In the genomic region with DNA sequence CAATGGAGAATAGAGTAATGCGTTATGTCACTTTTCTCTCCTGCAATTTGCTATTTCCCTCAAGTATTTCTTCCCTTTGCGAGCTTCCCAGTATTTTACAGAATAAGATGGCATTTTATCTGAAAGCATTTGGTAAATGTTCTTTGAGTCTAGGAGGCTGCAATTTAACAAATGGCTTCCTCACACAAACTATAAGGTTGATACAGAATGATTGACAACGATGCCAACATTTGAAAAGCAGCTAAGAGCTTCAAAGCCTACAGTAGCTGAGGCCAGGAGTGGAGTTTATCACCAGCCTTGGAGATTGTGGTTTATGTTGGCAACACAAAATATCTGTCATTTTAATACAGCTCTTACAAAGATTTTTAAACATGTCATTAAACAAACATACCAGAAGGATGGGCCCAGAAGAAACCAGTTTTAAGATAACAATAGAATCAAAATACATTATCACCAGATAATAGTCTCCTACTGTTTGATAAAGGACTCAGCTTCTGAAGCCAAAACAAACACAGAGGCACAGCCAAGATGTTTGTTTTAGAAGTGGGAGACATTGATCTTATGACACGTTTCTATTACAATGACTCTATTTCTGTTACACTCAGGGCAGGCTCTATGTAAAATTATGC, we compare ENCODE assay signal across 23 cellular contexts.
A peak's percentile ranks its signal among the peaks of the same experiment; 100 is the strongest.
DNase-seq lines count a peak whose midpoint lies in the region; ATAC-seq and TF ChIP-seq lines count a peak whose summit lies in the region.
"Had no signal": no experiment of that assay in that cellular context is flagged by ENCODE, and none has a peak within 500 bp of the region (broad histone marks: within the 10 kb centered on the region; RNA-seq: fewer than 3 reads in every experiment).

No MANE protein-coding gene starts in this region.

- no peak overlapping the region for H3K27ac Mint-ChIP-seq in glutamatergic neuron (ENCODE audit: unreplicated experiment)
- H3K27ac Mint-ChIP-seq: activated naive CD8-positive, alpha-beta T cell treated with anti-CD3 and anti-CD28 coated beads, Interleukin-2, amount 50 U/mL, for 24 hours; naive thymus-derived CD8-positive, alpha-beta T cell had no signal

- peak overlapping the region; percentile 76 for H3K27ac ChIP-seq in VCaP
- peak overlapping the region; percentile 75 for H3K27ac ChIP-seq in neural cell (ENCODE audit: low read length)
- H3K27ac ChIP-seq: 22Rv1, colonic mucosa, ovary, right lobe of liver, SK-N-MC, upper lobe of left lung, WERI-Rb-1 had no signal

- peak overlapping the region; percentile 14 for H3K9ac ChIP-seq in neural cell (ENCODE audit: low read length)

- no peaks in the 10 kb centered on the region for H3K4me1 Mint-ChIP-seq in glutamatergic neuron (ENCODE audit: low read depth, unreplicated experiment)
- H3K4me1 Mint-ChIP-seq: activated naive CD8-positive, alpha-beta T cell treated with anti-CD3 and anti-CD28 coated beads, Interleukin-2, amount 50 U/mL, for 24 hours; naive thymus-derived CD8-positive, alpha-beta T cell had no signal

- no peak overlapping the region for H3K4me3 Mint-ChIP-seq in glutamatergic neuron (ENCODE audit: unreplicated experiment)
- H3K4me3 Mint-ChIP-seq: activated naive CD8-positive, alpha-beta T cell treated with anti-CD3 and anti-CD28 coated beads, Interleukin-2, amount 50 U/mL, for 24 hours; naive thymus-derived CD8-positive, alpha-beta T cell had no signal

- H3K4me2 ChIP-seq in neural cell (ENCODE audit: low read length): peak overlapping the region; percentile 13

- H3K9me3 Mint-ChIP-seq in glutamatergic neuron (ENCODE audit: unreplicated experiment): no peaks in the 10 kb centered on the region
- H3K9me3 Mint-ChIP-seq: activated naive CD8-positive, alpha-beta T cell treated with anti-CD3 and anti-CD28 coated beads, Interleukin-2, amount 50 U/mL, for 24 hours; naive thymus-derived CD8-positive, alpha-beta T cell had no signal

- TF ChIP-seq EP300 in neural cell (conservative IDR thresholded peaks at IDR 0.05; ENCODE audit: poor library complexity, severe bottlenecking): peak; percentile 89

- peak; percentile 68 for DNase-seq in DMS153 (lab: John Stamatoyannopoulos, UW)
- no peak for DNase-seq in DMS153 treated with DMSO at 0.1 percent for 48 hours (lab: John Stamatoyannopoulos, UW; ENCODE audit: unreplicated experiment)
- peak; percentile 39 for DNase-seq in NCI-H2196 (lab: John Stamatoyannopoulos, UW; ENCODE audit: unreplicated experiment)
- DNase-seq in glutamatergic neuron: no peak
- DNase-seq in SHP77 (lab: John Stamatoyannopoulos, UW): no peak
- DNase-seq: activated CD4-positive, alpha-beta T cell treated with anti-CD3 and anti-CD28 coated beads, Interleukin-2, amount 50 U/mL, for 4 hours; activated effector memory CD4-positive, alpha-beta T cell treated with anti-CD3 and anti-CD28 coated beads, Interleukin-2, amount 50 U/mL, for 16 hours; activated naive CD8-positive, alpha-beta T cell treated with anti-CD3 and anti-CD28 coated beads, Interleukin-2, amount 50 U/mL, for 24 hours; colonic mucosa; naive thymus-derived CD8-positive, alpha-beta T cell; NCI-H446 treated with DMSO at 0.1 percent for 48 hours; ovary; right lobe of liver; stimulated activated CD4-positive, alpha-beta T cell treated with anti-CD3 and anti-CD28 coated beads, Interleukin-15, amount 100 ng/mL, for 24 hours; T-helper 2 cell; upper lobe of left lung; WERI-Rb-1 had no signal

- no peaks in the 10 kb centered on the region for H3K36me3 ChIP-seq in neural cell (ENCODE audit: insufficient read depth, low read length)
- H3K36me3 ChIP-seq: colonic mucosa, ovary, right lobe of liver, upper lobe of left lung, WERI-Rb-1 had no signal

- TF ChIP-seq CTCF in VCaP (conservative IDR thresholded peaks at IDR 0.05) (no peak), neural cell (IDR thresholded peaks at IDR 0.05; ENCODE audit: poor library complexity, severe bottlenecking) (no peak), glutamatergic neuron (IDR thresholded peaks at IDR 0.05; ENCODE audit: partially characterized antibody, unreplicated experiment) (no peak)

- peak overlapping the region; percentile 14 for H3K4me3 ChIP-seq in neural cell (ENCODE audit: low read length)
- H3K4me3 ChIP-seq: colonic mucosa, ovary, right lobe of liver, SK-N-MC, upper lobe of left lung had no signal

- H3F3A ChIP-seq in neural cell (ENCODE audit: insufficient read depth, low read length, poor library complexity, severe bottlenecking): peaks cover 4% of the 10 kb centered on the region

- no peaks in the 10 kb centered on the region for H3K36me3 Mint-ChIP-seq in glutamatergic neuron (ENCODE audit: unreplicated experiment)
- H3K36me3 Mint-ChIP-seq: naive thymus-derived CD8-positive, alpha-beta T cell had no signal

- H2AFZ ChIP-seq in neural cell (ENCODE audit: low read depth, low read length): no peak overlapping the region

- H3K79me2 ChIP-seq in neural cell (replicated peaks; ENCODE audit: insufficient read depth, low read length): no peaks in the 10 kb centered on the region

- no peaks in the 10 kb centered on the region for H4K20me1 ChIP-seq in neural cell (ENCODE audit: insufficient read depth)

- H3K27me3 ChIP-seq in neural cell (ENCODE audit: insufficient read depth, low read depth, low read length): no peaks in the 10 kb centered on the region
- H3K27me3 ChIP-seq: colonic mucosa, ovary, right lobe of liver, upper lobe of left lung had no signal

- peak; percentile 47 for TF ChIP-seq RAD21 in neural cell (conservative IDR thresholded peaks at IDR 0.05)

- H3K9me2 ChIP-seq in neural cell (ENCODE audit: insufficient read depth, low read length): no peaks in the 10 kb centered on the region

- H3K27me3 Mint-ChIP-seq in glutamatergic neuron (ENCODE audit: unreplicated experiment): no peaks in the 10 kb centered on the region
- H3K27me3 Mint-ChIP-seq: activated naive CD8-positive, alpha-beta T cell treated with anti-CD3 and anti-CD28 coated beads, Interleukin-2, amount 50 U/mL, for 24 hours had no signal

- no peak for ATAC-seq in HG03442 (IDR thresholded peaks at IDR 0.05; ENCODE audit: unreplicated experiment)
- ATAC-seq: activated naive CD8-positive, alpha-beta T cell treated with anti-CD3 and anti-CD28 coated beads, Interleukin-2, amount 50 U/mL, for 24 hours; left lobe of liver; naive thymus-derived CD8-positive, alpha-beta T cell; right lobe of liver had no signal

- no peaks in the 10 kb centered on the region for H3K9me3 ChIP-seq in neural cell (ENCODE audit: low read length)
- H3K9me3 ChIP-seq: colonic mucosa, ovary, right lobe of liver, upper lobe of left lung had no signal

TF ChIP-seq in neural cell, 6 proteins besides CTCF, POLR2A, EP300 and RAD21:
- TF ChIP-seq REST (IDR thresholded peaks at IDR 0.05; ENCODE audit: borderline replicate concordance) (peak; percentile 76), POLR2AphosphoS5 (IDR thresholded peaks at IDR 0.05) (peak; percentile 91), TAF1 (IDR thresholded peaks at IDR 0.05; ENCODE audit: low read depth) (no peak), SMC3 (conservative IDR thresholded peaks at IDR 0.05; ENCODE audit: poor library complexity) (peak; percentile 27), MXI1 (conservative IDR thresholded peaks at IDR 0.05; ENCODE audit: poor library complexity, severe bottlenecking) (no peak), EZH2 (IDR thresholded peaks at IDR 0.05; ENCODE audit: borderline replicate concordance, insufficient read depth, low read length, poor library complexity, severe bottlenecking) (no peak)

Comparison
In these comparisons a context has a peak if more than half of its experiments do, and no peak if none do; other contexts are left out.
1. DNase-seq: peak in DMS153 (single experiment) and NCI-H2196 (single experiment); none in DMS153 treated with DMSO at 0.1 percent for 48 hours (single experiment), glutamatergic neuron (single experiment) and SHP77 (0 of 2).